1 cellular context compared by ENCODE assay signal in the genomic region with DNA sequence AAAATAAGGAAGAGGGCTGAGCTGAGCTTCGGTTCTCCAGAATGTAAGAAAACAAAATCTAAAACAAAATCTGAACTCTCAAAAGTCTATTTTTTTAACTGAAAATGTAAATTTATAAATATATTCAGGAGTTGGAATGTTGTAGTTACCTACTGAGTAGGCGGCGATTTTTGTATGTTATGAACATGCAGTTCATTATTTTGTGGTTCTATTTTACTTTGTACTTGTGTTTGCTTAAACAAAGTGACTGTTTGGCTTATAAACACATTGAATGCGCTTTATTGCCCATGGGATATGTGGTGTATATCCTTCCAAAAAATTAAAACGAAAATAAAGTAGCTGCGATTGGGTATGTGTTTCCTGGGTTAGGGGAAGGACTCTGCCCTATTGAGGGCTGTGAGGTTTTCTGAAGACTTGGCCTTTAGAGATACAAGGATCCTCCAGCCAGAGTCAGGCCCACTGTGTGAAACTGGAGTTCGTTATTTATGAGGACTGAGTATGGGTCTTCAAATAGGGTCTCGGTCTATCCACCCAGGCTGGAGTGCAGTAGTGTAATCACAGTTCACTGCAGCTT.
A peak's percentile ranks its signal among the peaks of the same experiment; 100 is the strongest.
TF ChIP-seq lines count a peak whose summit lies in the region.

No MANE protein-coding gene starts in this region.

TF ChIP-seq in A549, 52 proteins besides CTCF, POLR2A, EP300 and RAD21 (continued from another document):
- TF ChIP-seq, protein P1, sequence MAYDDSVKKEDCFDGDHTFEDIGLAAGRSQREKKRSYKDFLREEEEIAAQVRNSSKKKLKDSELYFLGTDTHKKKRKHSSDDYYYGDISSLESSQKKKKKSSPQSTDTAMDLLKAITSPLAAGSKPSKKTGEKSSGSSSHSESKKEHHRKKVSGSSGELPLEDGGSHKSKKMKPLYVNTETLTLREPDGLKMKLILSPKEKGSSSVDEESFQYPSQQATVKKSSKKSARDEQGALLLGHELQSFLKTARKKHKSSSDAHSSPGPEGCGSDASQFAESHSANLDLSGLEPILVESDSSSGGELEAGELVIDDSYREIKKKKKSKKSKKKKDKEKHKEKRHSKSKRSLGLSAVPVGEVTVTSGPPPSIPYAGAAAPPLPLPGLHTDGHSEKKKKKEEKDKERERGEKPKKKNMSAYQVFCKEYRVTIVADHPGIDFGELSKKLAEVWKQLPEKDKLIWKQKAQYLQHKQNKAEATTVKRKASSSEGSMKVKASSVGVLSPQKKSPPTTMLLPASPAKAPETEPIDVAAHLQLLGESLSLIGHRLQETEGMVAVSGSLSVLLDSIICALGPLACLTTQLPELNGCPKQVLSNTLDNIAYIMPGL (CRISPR knock-in tag; IDR thresholded peaks at IDR 0.05; ENCODE audit: borderline replicate concordance), result peak; percentile 59; the same call in 1 of the 2 replicates
- TF ChIP-seq CEBPB (IDR thresholded peaks at IDR 0.05), result no peak
